Comparison of ENCODE assay signal across 4 cellular contexts in the genomic region with DNA sequence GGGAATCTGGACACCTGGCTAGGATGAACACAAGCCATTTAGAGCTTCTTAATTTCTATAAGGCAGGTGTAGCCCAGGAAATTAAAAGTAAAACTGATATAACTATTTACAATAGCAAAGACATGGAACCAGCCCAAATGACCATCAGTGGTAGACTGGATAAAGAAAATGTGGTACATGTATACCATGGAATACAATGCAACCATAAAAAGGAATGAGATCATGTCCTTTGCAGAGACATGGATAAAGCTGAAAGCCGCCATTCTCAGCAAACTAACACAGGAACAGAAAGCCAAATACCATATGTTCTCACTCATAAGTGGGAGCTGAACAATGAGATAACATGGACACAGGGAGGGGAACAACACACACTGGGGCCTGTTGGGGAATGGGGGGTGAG. TPM values are rescaled to one million over a fixed set of nuclear protein-coding genes. Genes with fewer than 3 reads are reported as not detected.
"Had no signal": no experiment of that assay in that cellular context is flagged by ENCODE, and none has a peak within 500 bp of the region (broad histone marks: within the 10 kb centered on the region; RNA-seq: fewer than 3 reads in every experiment).

No MANE protein-coding gene starts in this region.

- H3K4me3 ChIP-seq: GM12878 had no signal

- ATAC-seq: GM12878 had no signal

- DNase-seq: GDM1, GF-D8 had no signal

RNA-seq across cellular contexts. Expression of a gene that starts 52.9 kb away (rescaled TPM):
- total RNA-seq: G401 had no signal
